Comparison of ENCODE assay signal across 36 cellular contexts in genomic region chr11:95534809-95535208, GRCh38.
"Had no signal": no experiment of that assay in that cellular context is flagged by ENCODE, and none has a peak within 500 bp of the region (broad histone marks: within the 10 kb centered on the region; RNA-seq: fewer than 3 reads in every experiment).

No MANE protein-coding gene starts in this region.

- H3K27ac Mint-ChIP-seq: activated B cell treated with CpG ODN at 0.5 μM for 24 hours; activated CD4-positive, alpha-beta memory T cell treated with anti-CD3 and anti-CD28 coated beads for 36 hours; activated CD4-positive, alpha-beta T cell treated with anti-CD3 and anti-CD28 coated beads, Interleukin-2, amount 10 ng/mL, durations not matched to agents 24 days and 14 days; activated CD8-positive, alpha-beta T cell treated with anti-CD3 and anti-CD28 coated beads for 36 hours; activated naive CD4-positive, alpha-beta T cell treated with anti-CD3 and anti-CD28 coated beads for 36 hours; activated naive CD4-positive, alpha-beta T cell treated with anti-CD3 and anti-CD28 coated beads, Interleukin-2, amount 50 U/mL, for 72 hours; activated naive CD8-positive, alpha-beta T cell treated with anti-CD3 and anti-CD28 coated beads for 36 hours; activated T-helper 1 cell treated with anti-CD3 and anti-CD28 coated beads, Interleukin-12 subunit alpha, Interleukin-12 subunit beta, Interleukin-2, Interleukin-4 antibody, amounts not matched to agents 30 ng/mL and 10 ng/mL and 1 ng/mL, durations not matched to agents 14 hours and 24 hours and 36 hours; activated T-helper 17 cell treated with anti-CD3 and anti-CD28 coated beads, Interleukin-2, amount 50 U/mL, for 72 hours; T-helper 1 cell treated with Interleukin-12 subunit alpha and Interleukin-12 subunit beta and Interleukin-4 antibody, amounts not matched to agents 30 μg/mL and 1 μg/mL, for 36 hours; T-helper 2 cell treated with Interferon-gamma antibody and Interleukin-4, amounts not matched to agents 5 μg/mL and 100 μg/mL, for 36 hours had no signal

- DNase-seq: activated B cell treated with CpG ODN at 0.5 μM for 24 hours; activated CD4-positive, alpha-beta memory T cell treated with anti-CD3 and anti-CD28 coated beads for 36 hours; activated CD4-positive, alpha-beta T cell treated with anti-CD3 and anti-CD28 coated beads for 4 hours; activated CD4-positive, alpha-beta T cell treated with anti-CD3 and anti-CD28 coated beads, Interleukin-2, amount 10 ng/mL, durations not matched to agents 24 days and 14 days; activated CD4-positive, alpha-beta T cell treated with anti-CD3 and anti-CD28 coated beads, Interleukin-2, amount 50 U/mL, for 1 hour; activated CD4-positive, alpha-beta T cell treated with anti-CD3 and anti-CD28 coated beads, Interleukin-2, amount 50 U/mL, for 4 hours; activated CD4-positive, CD25-positive, alpha-beta regulatory T cell treated with anti-CD3 and anti-CD28 coated beads, Interleukin-2, amount 50 U/mL, for 72 hours; activated CD8-positive, alpha-beta memory T cell treated with anti-CD3 and anti-CD28 coated beads, Interleukin-2, amount 50 U/mL, for 4 hours; activated CD8-positive, alpha-beta T cell treated with anti-CD3 and anti-CD28 coated beads for 36 hours; activated effector memory CD4-positive, alpha-beta T cell treated with anti-CD3 and anti-CD28 coated beads, Interleukin-2, amount 50 U/mL, for 16 hours; activated gamma-delta T cell treated with Interleukin-2 at 50 U/mL for 16 hours; activated naive CD4-positive, alpha-beta T cell; activated naive CD4-positive, alpha-beta T cell treated with anti-CD3 and anti-CD28 coated beads for 36 hours; activated naive CD4-positive, alpha-beta T cell treated with anti-CD3 and anti-CD28 coated beads, Interleukin-2, amount 50 U/mL, for 16 hours; activated naive CD8-positive, alpha-beta T cell treated with anti-CD3 and anti-CD28 coated beads for 36 hours; activated T-cell treated with anti-CD3 and anti-CD28 coated beads for 4 hours; activated T-cell treated with anti-CD3 and anti-CD28 coated beads, Interleukin-2, amount 50 U/mL, for 1 hour; activated T-cell treated with anti-CD3 and anti-CD28 coated beads, Interleukin-2, amount 50 U/mL, for 48 hours; adrenal gland; amniotic stem cell; anterior cingulate cortex; body of pancreas; brain microvascular endothelial cell; central memory CD4-positive, alpha-beta T cell; T-helper 1 cell; T-helper 2 cell; T-helper 9 cell had no signal

- H3K27me3 Mint-ChIP-seq: activated B cell treated with CpG ODN at 0.5 μM for 24 hours; activated CD4-positive, alpha-beta memory T cell treated with anti-CD3 and anti-CD28 coated beads for 36 hours; activated CD4-positive, alpha-beta T cell treated with anti-CD3 and anti-CD28 coated beads, Interleukin-2, amount 10 ng/mL, durations not matched to agents 24 days and 14 days had no signal

- H3K4me3 Mint-ChIP-seq: activated B cell treated with CpG ODN at 0.5 μM for 24 hours; activated CD4-positive, alpha-beta memory T cell treated with anti-CD3 and anti-CD28 coated beads for 36 hours; activated CD4-positive, alpha-beta T cell treated with anti-CD3 and anti-CD28 coated beads, Interleukin-2, amount 10 ng/mL, durations not matched to agents 24 days and 14 days; activated CD8-positive, alpha-beta T cell treated with anti-CD3 and anti-CD28 coated beads for 36 hours; activated naive CD4-positive, alpha-beta T cell treated with anti-CD3 and anti-CD28 coated beads for 36 hours; activated naive CD8-positive, alpha-beta T cell treated with anti-CD3 and anti-CD28 coated beads for 36 hours; activated T-helper 1 cell treated with anti-CD3 and anti-CD28 coated beads, Interleukin-12 subunit alpha, Interleukin-12 subunit beta, Interleukin-2, Interleukin-4 antibody, amounts not matched to agents 30 ng/mL and 10 ng/mL and 1 ng/mL, durations not matched to agents 14 hours and 24 hours and 36 hours; activated T-helper 17 cell treated with anti-CD3 and anti-CD28 coated beads, Interleukin-2, amount 50 U/mL, for 72 hours; T-helper 1 cell treated with Interleukin-12 subunit alpha and Interleukin-12 subunit beta and Interleukin-4 antibody, amounts not matched to agents 30 μg/mL and 1 μg/mL, for 36 hours; T-helper 2 cell treated with Interferon-gamma antibody and Interleukin-4, amounts not matched to agents 5 μg/mL and 100 μg/mL, for 36 hours had no signal

- H3K4me1 Mint-ChIP-seq: activated B cell treated with CpG ODN at 0.5 μM for 24 hours; activated T-helper 17 cell treated with anti-CD3 and anti-CD28 coated beads, Interleukin-2, amount 50 U/mL, for 72 hours had no signal

- H3K27ac ChIP-seq: adrenal gland, body of pancreas, brain microvascular endothelial cell, breast epithelium, VCaP had no signal

- FAIRE-seq: astrocyte, TTC549 had no signal

- H3K9me3 ChIP-seq: adrenal gland, body of pancreas, breast epithelium had no signal

- H3K27me3 ChIP-seq: adrenal gland, body of pancreas, brain microvascular endothelial cell, breast epithelium had no signal

- ATAC-seq: activated CD8-positive, alpha-beta T cell treated with anti-CD3 and anti-CD28 coated beads for 36 hours; activated naive CD4-positive, alpha-beta T cell treated with anti-CD3 and anti-CD28 coated beads, Interleukin-2, amount 50 U/mL, for 72 hours; activated T-helper 17 cell treated with anti-CD3 and anti-CD28 coated beads, Interleukin-2, amount 50 U/mL, for 72 hours; body of pancreas had no signal

- H3K36me3 ChIP-seq: adrenal gland, brain microvascular endothelial cell, breast epithelium had no signal

- H3K4me3 ChIP-seq: adrenal gland, body of pancreas, breast epithelium had no signal

- H3K4me1 ChIP-seq: adrenal gland, body of pancreas, breast epithelium had no signal
